Comparison of ENCODE assay signal across 1 cellular context in the genomic region with DNA sequence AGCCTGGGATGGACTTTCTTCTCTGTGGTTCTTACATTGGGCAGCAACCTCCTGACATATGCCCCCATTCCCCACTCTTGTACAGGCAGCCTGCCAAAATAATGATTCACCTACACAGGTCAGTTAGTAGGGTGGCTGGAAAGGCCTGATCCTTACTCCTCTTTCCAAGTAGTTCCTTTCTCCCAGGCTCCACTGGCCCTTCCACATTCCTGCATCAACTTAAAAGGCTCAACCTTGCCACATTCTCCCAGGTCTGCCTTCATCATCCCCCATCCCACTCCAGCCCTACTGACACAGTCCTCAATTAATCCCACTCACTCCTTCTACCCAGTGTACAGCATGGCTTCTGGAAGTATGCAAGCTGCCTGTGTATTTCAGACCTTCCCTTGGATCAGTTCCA.
TF ChIP-seq lines count a peak whose summit lies in the region.

No MANE protein-coding gene starts in this region.

TF ChIP-seq in GM23338, 12 proteins besides CTCF, POLR2A, EP300 and RAD21 (continued from another document):
- TF ChIP-seq, protein P1, sequence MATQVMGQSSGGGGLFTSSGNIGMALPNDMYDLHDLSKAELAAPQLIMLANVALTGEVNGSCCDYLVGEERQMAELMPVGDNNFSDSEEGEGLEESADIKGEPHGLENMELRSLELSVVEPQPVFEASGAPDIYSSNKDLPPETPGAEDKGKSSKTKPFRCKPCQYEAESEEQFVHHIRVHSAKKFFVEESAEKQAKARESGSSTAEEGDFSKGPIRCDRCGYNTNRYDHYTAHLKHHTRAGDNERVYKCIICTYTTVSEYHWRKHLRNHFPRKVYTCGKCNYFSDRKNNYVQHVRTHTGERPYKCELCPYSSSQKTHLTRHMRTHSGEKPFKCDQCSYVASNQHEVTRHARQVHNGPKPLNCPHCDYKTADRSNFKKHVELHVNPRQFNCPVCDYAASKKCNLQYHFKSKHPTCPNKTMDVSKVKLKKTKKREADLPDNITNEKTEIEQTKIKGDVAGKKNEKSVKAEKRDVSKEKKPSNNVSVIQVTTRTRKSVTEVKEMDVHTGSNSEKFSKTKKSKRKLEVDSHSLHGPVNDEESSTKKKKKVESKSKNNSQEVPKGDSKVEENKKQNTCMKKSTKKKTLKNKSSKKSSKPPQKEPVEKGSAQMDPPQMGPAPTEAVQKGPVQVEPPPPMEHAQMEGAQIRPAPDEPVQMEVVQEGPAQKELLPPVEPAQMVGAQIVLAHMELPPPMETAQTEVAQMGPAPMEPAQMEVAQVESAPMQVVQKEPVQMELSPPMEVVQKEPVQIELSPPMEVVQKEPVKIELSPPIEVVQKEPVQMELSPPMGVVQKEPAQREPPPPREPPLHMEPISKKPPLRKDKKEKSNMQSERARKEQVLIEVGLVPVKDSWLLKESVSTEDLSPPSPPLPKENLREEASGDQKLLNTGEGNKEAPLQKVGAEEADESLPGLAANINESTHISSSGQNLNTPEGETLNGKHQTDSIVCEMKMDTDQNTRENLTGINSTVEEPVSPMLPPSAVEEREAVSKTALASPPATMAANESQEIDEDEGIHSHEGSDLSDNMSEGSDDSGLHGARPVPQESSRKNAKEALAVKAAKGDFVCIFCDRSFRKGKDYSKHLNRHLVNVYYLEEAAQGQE (IDR thresholded peaks at IDR 0.05; ENCODE audit: unreplicated experiment), result no peak
- no peak for TF ChIP-seq STAT1 (IDR thresholded peaks at IDR 0.05; ENCODE audit: unreplicated experiment)
- TF ChIP-seq NANOG (IDR thresholded peaks at IDR 0.05; ENCODE audit: borderline replicate concordance), result no peak
- TF ChIP-seq, protein P2, sequence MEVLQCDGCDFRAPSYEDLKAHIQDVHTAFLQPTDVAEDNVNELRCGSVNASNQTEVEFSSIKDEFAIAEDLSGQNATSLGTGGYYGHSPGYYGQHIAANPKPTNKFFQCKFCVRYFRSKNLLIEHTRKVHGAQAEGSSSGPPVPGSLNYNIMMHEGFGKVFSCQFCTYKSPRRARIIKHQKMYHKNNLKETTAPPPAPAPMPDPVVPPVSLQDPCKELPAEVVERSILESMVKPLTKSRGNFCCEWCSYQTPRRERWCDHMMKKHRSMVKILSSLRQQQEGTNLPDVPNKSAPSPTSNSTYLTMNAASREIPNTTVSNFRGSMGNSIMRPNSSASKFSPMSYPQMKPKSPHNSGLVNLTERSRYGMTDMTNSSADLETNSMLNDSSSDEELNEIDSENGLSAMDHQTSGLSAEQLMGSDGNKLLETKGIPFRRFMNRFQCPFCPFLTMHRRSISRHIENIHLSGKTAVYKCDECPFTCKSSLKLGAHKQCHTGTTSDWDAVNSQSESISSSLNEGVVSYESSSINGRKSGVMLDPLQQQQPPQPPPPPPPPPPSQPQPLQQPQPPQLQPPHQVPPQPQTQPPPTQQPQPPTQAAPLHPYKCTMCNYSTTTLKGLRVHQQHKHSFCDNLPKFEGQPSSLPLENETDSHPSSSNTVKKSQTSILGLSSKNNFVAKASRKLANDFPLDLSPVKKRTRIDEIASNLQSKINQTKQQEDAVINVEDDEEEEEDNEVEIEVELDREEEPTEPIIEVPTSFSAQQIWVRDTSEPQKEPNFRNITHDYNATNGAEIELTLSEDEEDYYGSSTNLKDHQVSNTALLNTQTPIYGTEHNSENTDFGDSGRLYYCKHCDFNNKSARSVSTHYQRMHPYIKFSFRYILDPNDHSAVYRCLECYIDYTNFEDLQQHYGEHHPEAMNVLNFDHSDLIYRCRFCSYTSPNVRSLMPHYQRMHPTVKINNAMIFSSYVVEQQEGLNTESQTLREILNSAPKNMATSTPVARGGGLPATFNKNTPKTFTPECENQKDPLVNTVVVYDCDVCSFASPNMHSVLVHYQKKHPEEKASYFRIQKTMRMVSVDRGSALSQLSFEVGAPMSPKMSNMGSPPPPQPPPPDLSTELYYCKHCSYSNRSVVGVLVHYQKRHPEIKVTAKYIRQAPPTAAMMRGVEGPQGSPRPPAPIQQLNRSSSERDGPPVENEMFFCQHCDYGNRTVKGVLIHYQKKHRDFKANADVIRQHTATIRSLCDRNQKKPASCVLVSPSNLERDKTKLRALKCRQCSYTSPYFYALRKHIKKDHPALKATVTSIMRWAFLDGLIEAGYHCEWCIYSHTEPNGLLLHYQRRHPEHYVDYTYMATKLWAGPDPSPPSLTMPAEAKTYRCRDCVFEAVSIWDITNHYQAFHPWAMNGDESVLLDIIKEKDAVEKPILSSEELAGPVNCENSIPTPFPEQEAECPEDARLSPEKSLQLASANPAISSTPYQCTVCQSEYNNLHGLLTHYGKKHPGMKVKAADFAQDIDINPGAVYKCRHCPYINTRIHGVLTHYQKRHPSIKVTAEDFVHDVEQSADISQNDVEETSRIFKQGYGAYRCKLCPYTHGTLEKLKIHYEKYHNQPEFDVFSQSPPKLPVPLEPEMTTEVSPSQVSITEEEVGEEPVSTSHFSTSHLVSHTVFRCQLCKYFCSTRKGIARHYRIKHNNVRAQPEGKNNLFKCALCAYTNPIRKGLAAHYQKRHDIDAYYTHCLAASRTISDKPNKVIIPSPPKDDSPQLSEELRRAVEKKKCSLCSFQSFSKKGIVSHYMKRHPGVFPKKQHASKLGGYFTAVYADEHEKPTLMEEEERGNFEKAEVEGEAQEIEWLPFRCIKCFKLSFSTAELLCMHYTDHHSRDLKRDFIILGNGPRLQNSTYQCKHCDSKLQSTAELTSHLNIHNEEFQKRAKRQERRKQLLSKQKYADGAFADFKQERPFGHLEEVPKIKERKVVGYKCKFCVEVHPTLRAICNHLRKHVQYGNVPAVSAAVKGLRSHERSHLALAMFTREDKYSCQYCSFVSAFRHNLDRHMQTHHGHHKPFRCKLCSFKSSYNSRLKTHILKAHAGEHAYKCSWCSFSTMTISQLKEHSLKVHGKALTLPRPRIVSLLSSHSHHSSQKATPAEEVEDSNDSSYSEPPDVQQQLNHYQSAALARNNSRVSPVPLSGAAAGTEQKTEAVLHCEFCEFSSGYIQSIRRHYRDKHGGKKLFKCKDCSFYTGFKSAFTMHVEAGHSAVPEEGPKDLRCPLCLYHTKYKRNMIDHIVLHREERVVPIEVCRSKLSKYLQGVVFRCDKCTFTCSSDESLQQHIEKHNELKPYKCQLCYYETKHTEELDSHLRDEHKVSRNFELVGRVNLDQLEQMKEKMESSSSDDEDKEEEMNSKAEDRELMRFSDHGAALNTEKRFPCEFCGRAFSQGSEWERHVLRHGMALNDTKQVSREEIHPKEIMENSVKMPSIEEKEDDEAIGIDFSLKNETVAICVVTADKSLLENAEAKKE (CRISPR knock-in tag; IDR thresholded peaks at IDR 0.05), result no peak
- no peak for TF ChIP-seq ZNF331 (CRISPR knock-in tag; IDR thresholded peaks at IDR 0.05; ENCODE audit: low read depth)
- no peak for TF ChIP-seq ZNF114 (CRISPR knock-in tag; IDR thresholded peaks at IDR 0.05)
- TF ChIP-seq POLR2AphosphoS5 (IDR thresholded peaks at IDR 0.05; ENCODE audit: low read depth), result no peak
- TF ChIP-seq EZH2phosphoT487 (IDR thresholded peaks at IDR 0.05; ENCODE audit: unreplicated experiment), result no peak
- TF ChIP-seq EZH2 (IDR thresholded peaks at IDR 0.05; ENCODE audit: low read depth, unreplicated experiment), result no peak
- no peak for TF ChIP-seq CREB1 (CRISPR knock-in tag; IDR thresholded peaks at IDR 0.05; ENCODE audit: low read depth)
